8 cellular contexts compared by ENCODE assay signal in genomic region chr19:18594824-18595373, GRCh38. TPM values are rescaled to one million over a fixed set of nuclear protein-coding genes. Genes with fewer than 3 reads are reported as not detected.
DNase-seq lines count a peak whose midpoint lies in the region; ATAC-seq, FAIRE-seq and TF ChIP-seq lines count a peak whose summit lies in the region.

No MANE protein-coding gene starts in this region.

- H3K4me2 ChIP-seq in HCT116 (ENCODE audit: low read length) = peak overlapping the region; percentile 85

- intact Hi-C loops in HCT116 (cut with micrococcal nuclease) = loop anchor here (5.0 kb wide), 2 partner anchors 42 to 128 kb away; partner anchors contain the start of gene KLHL26

- DNase-seq in AG09309 (ENCODE audit: low read depth) (no peak), HCT116 (ENCODE audit: low read depth, low spot score) (no peak), cardiac fibroblast (ENCODE audit: low read depth in 2 of 2) (no peak), urothelium cell line (ENCODE audit: low spot score) (no peak), foreskin melanocyte (no peak), Kasumi-1 (lab: John Stamatoyannopoulos, UW) (no peak), GM03348 (ENCODE audit: low spot score) (no peak)

- CTCF ChIA-PET in HCT116 (lab: Charles Lee) = interaction anchor here (7.5 kb wide), 1 partner anchor 252 kb away, joined by 39 read pairs; no protein-coding TSS in a partner anchor

- H3K4me3 ChIP-seq in AG09309 (ENCODE audit: control insufficient read depth, low read depth, low read length) (peak overlapping the region; percentile 50), HCT116 (replicated peaks in 1 of 2; ENCODE audit: low read depth in 1 of 2, low read length in 2 of 2) (peak overlapping the region; percentile 32 to 54), cardiac fibroblast (replicated peaks in 1 of 2; ENCODE audit: low read depth in 2 of 2, low read length in 2 of 2) (peak overlapping the region; percentile 22 to 36), muscle layer of duodenum (ENCODE audit: low read depth in 1 of 2, low read length in 2 of 2) (peak overlapping the region; percentile 26 to 58)

- no peak for TF ChIP-seq RAD21 in HCT116 (IDR thresholded peaks at IDR 0.05; ENCODE audit: low read depth)

- H3K27me3 ChIP-seq in HCT116 (ENCODE audit: insufficient read depth, low read length) = no peaks in the 10 kb centered on the region
- H3K27me3 ChIP-seq in muscle layer of duodenum (ENCODE audit: low read depth, low read length) = peaks cover 9% of the 10 kb centered on the region

- no peak overlapping the region for H2AFZ ChIP-seq in HCT116 (ENCODE audit: low read depth, low read length, poor library complexity, severe bottlenecking)

- no peak for FAIRE-seq in urothelium cell line (lab: Jason Lieb, UNC)

- H3K9ac ChIP-seq in HCT116 (ENCODE audit: low read length) = peak overlapping the region; percentile 63

- peak overlapping the region; percentile 52; the same call in 1 of the 2 replicates for H3K27ac ChIP-seq in HCT116 (ENCODE audit: low read depth, low read length)
- H3K27ac ChIP-seq in muscle layer of duodenum (ENCODE audit: low read length) = no peak overlapping the region

- RAD21 ChIA-PET in HCT116 (lab: Charles Lee; ENCODE audit: low non-redundant PET in 1 of 2, low total read pairs in 2 of 2, uncharacterized antibody in 2 of 2, unreplicated experiment in 2 of 2) = interaction anchor here in 1 of 2 experiments (0.6 kb wide), 1 partner anchor 50 kb away, joined by 3 read pairs; no protein-coding TSS in a partner anchor

- H3K4me1 ChIP-seq in HCT116 (ENCODE audit: control insufficient read depth in 1 of 2, insufficient read depth in 2 of 2, low read length in 2 of 2) (peaks cover 15 to 33% of the 10 kb centered on the region in 2 experiments; a peak in 3 of 4 replicates), muscle layer of duodenum (ENCODE audit: control insufficient read depth in 1 of 2, insufficient read depth in 2 of 2, low read length in 2 of 2) (peaks cover 0 to 22% of the 10 kb centered on the region in 2 donors)

- H3K36me3 ChIP-seq in HCT116 (ENCODE audit: control insufficient read depth in 1 of 2, insufficient read depth in 2 of 2, low read length in 2 of 2) = 0 out of 4 replicates have a peak, but pooled peaks cover 0 to 4% of the 10 kb centered on the region in 2 experiments
- H3K36me3 ChIP-seq in muscle layer of duodenum (ENCODE audit: control insufficient read depth in 1 of 2, insufficient read depth in 2 of 2, low read length in 2 of 2) = peaks cover 5 to 8% of the 10 kb centered on the region in 2 donors

- BruUV-seq in HCT116 (replicated peaks; lab: Mats Ljungman, UMichigan) = no TSS peak

- no peak for TF ChIP-seq POLR2A in HCT116 (IDR thresholded peaks at IDR 0.05; ENCODE audit: borderline replicate concordance, extremely low read depth, insufficient read depth, insufficient read length)

- H3K79me2 ChIP-seq in HCT116 (ENCODE audit: insufficient read depth, low read length) = peaks cover 2% of the 10 kb centered on the region; the same call in 1 of the 2 replicates

- ATAC-seq in HCT116 = no peak

- no peaks in the 10 kb centered on the region for H4K20me1 ChIP-seq in HCT116 (ENCODE audit: insufficient read depth)

- H3K9me3 ChIP-seq in HCT116 (ENCODE audit: control insufficient read depth in 1 of 2, insufficient read depth in 1 of 2, low read depth in 1 of 2, low read length in 2 of 2) (no peaks in the 10 kb centered on the region), muscle layer of duodenum (ENCODE audit: control insufficient read depth in 1 of 2, low read length in 2 of 2) (no peaks in the 10 kb centered on the region)

- TF ChIP-seq CTCF in AG09309 (IDR thresholded peaks at IDR 0.05; ENCODE audit: control insufficient read depth, insufficient read depth, low read depth, low read length, missing control alignments) = no peak
- no peak for TF ChIP-seq CTCF in HCT116 (IDR thresholded peaks at IDR 0.05 in 2 of 3, conservative IDR thresholded peaks at IDR 0.05 in 1 of 3; ENCODE audit: borderline replicate concordance in 1 of 3, insufficient read depth in 1 of 3, low read depth in 2 of 3, low read length in 2 of 3)
- TF ChIP-seq CTCF in cardiac fibroblast (IDR thresholded peaks at IDR 0.05; ENCODE audit: low read depth, low read length) = no peak

- POLR2A ChIA-PET in HCT116 (lab: Charles Lee) = interaction anchor here (0.6 kb wide), 1 partner anchor 251 kb away, joined by 3 read pairs; no protein-coding TSS in a partner anchor

- no peaks in the 10 kb centered on the region for H3K9me2 ChIP-seq in HCT116 (ENCODE audit: insufficient read depth)

TF ChIP-seq in HCT116, 20 proteins besides CTCF, POLR2A, EP300 and RAD21:
- TF ChIP-seq ATF3 (IDR thresholded peaks at IDR 0.05) = no peak
- TF ChIP-seq CEBPB (IDR thresholded peaks at IDR 0.05; ENCODE audit: low read depth) = no peak
- TF ChIP-seq YY1 (IDR thresholded peaks at IDR 0.05; ENCODE audit: extremely low read depth, insufficient replicate concordance, low read depth, low read length) = no peak
- no peak for TF ChIP-seq EZH2 (IDR thresholded peaks at IDR 0.05)
- no peak for TF ChIP-seq REST (IDR thresholded peaks at IDR 0.05; ENCODE audit: low read depth)
- TF ChIP-seq TCF7L2 (IDR thresholded peaks at IDR 0.05; ENCODE audit: borderline replicate concordance, extremely low read depth, insufficient read depth, insufficient read length) = no peak

RNA-seq across cellular contexts. Expression of gene REX1BD, which starts 6.3 kb away (rescaled TPM):
- total RNA-seq in HCT116 (2021; ENCODE audit: unreplicated experiment) = 97.1 TPM
- polyA plus RNA-seq in HCT116 (2012) = 107 and 110 TPM in 2 replicates

RNA-seq across cellular contexts. Expression of gene CRLF1, which starts 11.7 kb away (rescaled TPM):
- total RNA-seq in HCT116 (2021; ENCODE audit: unreplicated experiment) = 43.0 TPM
- 60.6 and 80.0 TPM in 2 replicates for polyA plus RNA-seq in HCT116 (2012)

RNA-seq across cellular contexts. Expression of gene TMEM59L, which starts 17.8 kb away (rescaled TPM):
- 14.3 TPM for total RNA-seq in HCT116 (2021; ENCODE audit: unreplicated experiment)
- polyA plus RNA-seq in HCT116 (2012) = 21.3 and 22.7 TPM in 2 replicates

RNA-seq across cellular contexts. Expression of gene UBA52, which starts 23.2 kb away (rescaled TPM):
- 1,743 TPM for total RNA-seq in HCT116 (2021; ENCODE audit: unreplicated experiment)
- 3,327 and 3,735 TPM in 2 replicates for polyA plus RNA-seq in HCT116 (2012)

RNA-seq across cellular contexts. Expression of gene KXD1, which starts 37.2 kb away (rescaled TPM):
- 139 TPM for total RNA-seq in HCT116 (2021; ENCODE audit: unreplicated experiment)
- polyA plus RNA-seq in HCT116 (2012) = 212 and 220 TPM in 2 replicates
